Comparison of ENCODE assay signal across 25 cellular contexts in genomic region chr16:69886726-69887125, GRCh38.
A peak's percentile ranks its signal among the peaks of the same experiment; 100 is the strongest.
DNase-seq lines count a peak whose midpoint lies in the region; ATAC-seq, FAIRE-seq and TF ChIP-seq lines count a peak whose summit lies in the region.
"Had no signal": no experiment of that assay in that cellular context is flagged by ENCODE, and none has a peak within 500 bp of the region (broad histone marks: within the 10 kb centered on the region; RNA-seq: fewer than 3 reads in every experiment).

No MANE protein-coding gene starts in this region.

- ATAC-seq in A549 (no peak), K562 (no peak)
- ATAC-seq: GM12878 had no signal

- intact Hi-C loops in K562 (cut with micrococcal nuclease) = no loop called here

- CTCF ChIA-PET in A549 (lab: Yijun Ruan, JAX) (interaction anchor here (0.7 to 1.7 kb wide), 5 partner anchors 13 to 331 kb away, joined by 3 to 5 read pairs (median 3); no protein-coding TSS in a partner anchor), K562 (lab: Yijun Ruan, JAX; ENCODE audit: low intra/inter-chr PET ratio) (no interaction called here)

- 97% methylated on average over 5 of the region's 5 CpGs for WGBS in A549 (ENCODE audit: missing lambda C conversion rate)
- WGBS in K562 (ENCODE audit: insufficient coverage, low coverage, missing lambda C conversion rate) = 68% methylated on average over 5 of the region's 5 CpGs

- TF ChIP-seq CTCF in A549 (IDR thresholded peaks at IDR 0.05) (no peak), K562 (IDR thresholded peaks at IDR 0.05 in 2 of 3, conservative IDR thresholded peaks at IDR 0.05 in 1 of 3; ENCODE audit: insufficient read depth in 2 of 3, low read depth in 1 of 3, low read length in 3 of 3) (no peak)

- no peak overlapping the region for H3K4me2 ChIP-seq in A549
- H3K4me2 ChIP-seq in K562 (ENCODE audit: insufficient read depth, low read length) = no peak overlapping the region

- no peak for FAIRE-seq in A549 (lab: Jason Lieb, UNC)
- FAIRE-seq in GM19239 (lab: Jason Lieb, UNC) = peak; percentile 33
- no peak for FAIRE-seq in K562 (lab: Jason Lieb, UNC)
- FAIRE-seq: A204.1, GM12878, GM12892, GM18507 had no signal

- TF ChIP-seq EP300 in A549 (IDR thresholded peaks at IDR 0.05) = no peak
- TF ChIP-seq EP300 in K562 (IDR thresholded peaks at IDR 0.05; ENCODE audit: low read length) = no peak

- POLR2A ChIA-PET in A549 (lab: Yijun Ruan, JAX) = no interaction called here
- POLR2A ChIA-PET in K562 (lab: Yijun Ruan, JAX) = interaction anchor here (1.2 kb wide), 1 partner anchor 10 kb away, joined by 3 read pairs; no protein-coding TSS in a partner anchor

- peaks cover 9% of the 10 kb centered on the region; the same call in 2 of the 3 replicates for H3K36me3 ChIP-seq in K562 (ENCODE audit: control insufficient read depth, insufficient read depth, low read length)

- H3K27ac ChIP-seq in A549 (no peak overlapping the region), K562 (ENCODE audit: extremely low read depth, low read depth, low read length) (no peak overlapping the region)
- H3K27ac ChIP-seq: BLaER1 had no signal

- no peak overlapping the region for H3K4me3 ChIP-seq in A549
- no peak overlapping the region for H3K4me3 ChIP-seq in K562
- H3K4me3 ChIP-seq: BLaER1, GM12878 had no signal

- no peak overlapping the region for H3K9ac ChIP-seq in K562 (ENCODE audit: insufficient read depth in 1 of 2, low read depth in 2 of 2, low read length in 2 of 2)
- H3K9ac ChIP-seq: BLaER1 had no signal

- H3K4me1 ChIP-seq in A549 = no peaks in the 10 kb centered on the region
- no peaks in the 10 kb centered on the region; a peak in 1 of 5 replicates for H3K4me1 ChIP-seq in K562 (replicated peaks in 1 of 2; ENCODE audit: control insufficient read depth in 2 of 2, insufficient read depth in 2 of 2, low read length in 2 of 2)

- peaks cover 10% of the 10 kb centered on the region; the same call in 1 of the 3 replicates for H3K9me3 ChIP-seq in A549
- H3K9me3 ChIP-seq in K562 (replicated peaks; ENCODE audit: control insufficient read depth, insufficient read depth, low read depth, low read length) = no peaks in the 10 kb centered on the region
- H3K9me3 ChIP-seq: BE2C had no signal

- in situ Hi-C loops in K562 (cut with MboI) = no loop called here

- no peak overlapping the region for H2AFZ ChIP-seq in K562 (ENCODE audit: low read depth, low read length)

- no TSS peak for BruUV-seq in K562 (replicated peaks; lab: Mats Ljungman, UMichigan)

- TF ChIP-seq RAD21 in A549 (conservative IDR thresholded peaks at IDR 0.05 in 1 of 2, IDR thresholded peaks at IDR 0.05 in 1 of 2) = no peak
- TF ChIP-seq RAD21 in K562 (CRISPR knock-in tag; conservative IDR thresholded peaks at IDR 0.05 in 1 of 2, IDR thresholded peaks at IDR 0.05 in 1 of 2) = no peak

- H4K20me1 ChIP-seq in K562 (replicated peaks; ENCODE audit: control insufficient read depth, insufficient read depth, low read length) = no peaks in the 10 kb centered on the region
- H4K20me1 ChIP-seq: BLaER1 had no signal

- H3K79me2 ChIP-seq in K562 (ENCODE audit: control insufficient read depth, insufficient read depth, low read length) = no peaks in the 10 kb centered on the region

- H3K27me3 ChIP-seq in K562 (ENCODE audit: control insufficient read depth in 2 of 2, insufficient read depth in 2 of 2, low read length in 2 of 2) = no peaks in the 10 kb centered on the region
- H3K27me3 ChIP-seq: BE2C, BLaER1 had no signal

- DNase-seq in A549 (ENCODE audit: low read depth in 1 of 2, low spot score in 1 of 2) (no peak), GM19239 (ENCODE audit: insufficient read length, low spot score) (no peak), K562 (ENCODE audit: extremely low read depth in 1 of 4, low spot score in 3 of 4) (no peak), H4 (ENCODE audit: low spot score) (no peak), epidermal melanocyte (ENCODE audit: insufficient read length, low spot score) (no peak)
- DNase-seq: 8988T; AML-193; BE2C; C1 segment of cervical spinal cord; CD4-positive, alpha-beta memory T cell; CD4-positive, CD25-positive, alpha-beta regulatory T cell; CD8-positive, alpha-beta memory T cell; COR-L47; DMS 273 treated with DMSO at 0.1 percent for 48 hours; DMS153; DMS53; DMS79; DND-41; EL; GDM1 had no signal

- no peaks in the 10 kb centered on the region for H3K9me1 ChIP-seq in K562 (ENCODE audit: control insufficient read depth, insufficient read depth, low read length)

- TF ChIP-seq POLR2A in A549 (IDR thresholded peaks at IDR 0.05; ENCODE audit: low read length) = no peak
- no peak for TF ChIP-seq POLR2A in K562 (conservative IDR thresholded peaks at IDR 0.05)

TF ChIP-seq in A549, 52 proteins besides CTCF, POLR2A, EP300 and RAD21:
- TF ChIP-seq ZNF302 (CRISPR knock-in tag; IDR thresholded peaks at IDR 0.05) = no peak
- peak; percentile 84 for TF ChIP-seq MAFK (IDR thresholded peaks at IDR 0.05; ENCODE audit: partially characterized antibody)
- no peak for TF ChIP-seq FOXS1 (CRISPR knock-in tag; IDR thresholded peaks at IDR 0.05)
- TF ChIP-seq SREBF2 (IDR thresholded peaks at IDR 0.05) = no peak

TF ChIP-seq in K562, 482 proteins besides CTCF, POLR2A, EP300 and RAD21:
- no peak for TF ChIP-seq ELK3 (CRISPR knock-in tag; IDR thresholded peaks at IDR 0.05)
- TF ChIP-seq MAFG (tag; conservative IDR thresholded peaks at IDR 0.05) = peak; percentile 54; the same call in 1 of the 2 replicates
- no peak for TF ChIP-seq ZNF280A (IDR thresholded peaks at IDR 0.05; ENCODE audit: low read depth, partially characterized antibody)
- TF ChIP-seq ZNF699 (CRISPR knock-in tag; IDR thresholded peaks at IDR 0.05; ENCODE audit: insufficient replicate concordance) = no peak
- TF ChIP-seq ZNF707 (CRISPR knock-in tag; conservative IDR thresholded peaks at IDR 0.05) = no peak
- peak; percentile 62 for TF ChIP-seq MAFK (IDR thresholded peaks at IDR 0.05; ENCODE audit: low read length)
- no peak for TF ChIP-seq ERF (CRISPR knock-in tag; IDR thresholded peaks at IDR 0.05)
- TF ChIP-seq ZNF639 (CRISPR knock-in tag; conservative IDR thresholded peaks at IDR 0.05 in 1 of 2, IDR thresholded peaks at IDR 0.05 in 1 of 2) = no peak
- no peak for TF ChIP-seq HMG20A (CRISPR knock-in tag; conservative IDR thresholded peaks at IDR 0.05)
- TF ChIP-seq NCOA4 (IDR thresholded peaks at IDR 0.05; ENCODE audit: partially characterized antibody) = no peak
- TF ChIP-seq ELK1 (CRISPR knock-in tag; IDR thresholded peaks at IDR 0.05) = no peak
- no peak for TF ChIP-seq ZNF551 (CRISPR knock-in tag; IDR thresholded peaks at IDR 0.05)
- peak; percentile 68 for TF ChIP-seq C11orf30 (IDR thresholded peaks at IDR 0.05; ENCODE audit: low read depth)
- no peak for TF ChIP-seq ARID1B (IDR thresholded peaks at IDR 0.05)
- TF ChIP-seq MAFF (IDR thresholded peaks at IDR 0.05; ENCODE audit: low read length) = peak; percentile 64
- TF ChIP-seq ZNF316 (IDR thresholded peaks at IDR 0.05) = peak; percentile 83

Comparison
In these comparisons a context has a peak if more than half of its experiments do, and no peak if none do; other contexts are left out.
1. Of the 35 proteins assayed by ChIP-seq in both K562 and A549: peak only in K562: none; only in A549: none; in both: MAFK; in neither: 34.